14 cellular contexts compared by ENCODE assay signal in genomic region chr20:49631856-49632418, GRCh38.
DNase-seq lines count a peak whose midpoint lies in the region; ATAC-seq, FAIRE-seq and TF ChIP-seq lines count a peak whose summit lies in the region.
"Had no signal": no experiment of that assay in that cellular context is flagged by ENCODE, and none has a peak within 500 bp of the region (broad histone marks: within the 10 kb centered on the region; RNA-seq: fewer than 3 reads in every experiment).

No MANE protein-coding gene starts in this region.

- TF ChIP-seq POLR2A in Peyer's patch (IDR thresholded peaks at IDR 0.05), result no peak

- H3K4me1 ChIP-seq in BLaER1 (peaks cover 90% of the 10 kb centered on the region), neural progenitor cell (peaks cover 31% of the 10 kb centered on the region), Peyer's patch (peaks cover 0 to 6% (median 0%) of the 10 kb centered on the region in 4 donors)

- DNase-seq in HTR-8/SVneo (ENCODE audit: insufficient read length, low spot score), result no peak
- DNase-seq in neural progenitor cell (ENCODE audit: low spot score), result peak; percentile 20
- no peak for DNase-seq in Peyer's patch
- no peak for DNase-seq in activated CD4-positive, alpha-beta memory T cell treated with anti-CD3 and anti-CD28 coated beads for 36 hours
- DNase-seq: activated CD4-positive, alpha-beta T cell treated with anti-CD3 and anti-CD28 coated beads, Interleukin-2, amount 10 ng/mL, durations not matched to agents 7 days and 5 days; mammary epithelial cell; NCI-H446 treated with DMSO at 0.1 percent for 48 hours had no signal

- H3K9me3 Mint-ChIP-seq in brain, result peaks cover 0 to 12% (median 7%) of the 10 kb centered on the region in 5 experiments
- H3K9me3 Mint-ChIP-seq in neural progenitor cell, result peaks cover 13% of the 10 kb centered on the region
- peaks cover 5% of the 10 kb centered on the region for H3K9me3 Mint-ChIP-seq in activated CD4-positive, alpha-beta memory T cell treated with anti-CD3 and anti-CD28 coated beads for 36 hours
- H3K9me3 Mint-ChIP-seq: activated naive CD4-positive, alpha-beta T cell treated with anti-CD3 and anti-CD28 coated beads, Interleukin-2, amount 50 U/mL, for 24 hours had no signal

- FAIRE-seq in HTR-8/SVneo (lab: Jason Lieb, UNC), result peak; percentile 55
- FAIRE-seq: islet of Langerhans had no signal

- H4K20me1 ChIP-seq in BLaER1 (peaks cover 17% of the 10 kb centered on the region), neural progenitor cell (ENCODE audit: low read depth) (peaks cover 17% of the 10 kb centered on the region)

- peaks cover 15% of the 10 kb centered on the region for H3K79me2 ChIP-seq in neural progenitor cell (ENCODE audit: low read depth)

- H3K4me3 ChIP-seq in BLaER1 (no peak overlapping the region), neural progenitor cell (no peak overlapping the region), Peyer's patch (no peak overlapping the region)
- H3K4me3 ChIP-seq: SJCRH30 had no signal

- H3K4me3 Mint-ChIP-seq in brain (no peak overlapping the region), neural progenitor cell (no peak overlapping the region)
- no peak overlapping the region for H3K4me3 Mint-ChIP-seq in activated CD4-positive, alpha-beta memory T cell treated with anti-CD3 and anti-CD28 coated beads for 36 hours
- H3K4me3 Mint-ChIP-seq: activated CD4-positive, alpha-beta T cell treated with anti-CD3 and anti-CD28 coated beads, Interleukin-2, amount 10 ng/mL, durations not matched to agents 7 days and 5 days; activated naive CD4-positive, alpha-beta T cell treated with anti-CD3 and anti-CD28 coated beads, Interleukin-2, amount 50 U/mL, for 24 hours had no signal

- H3K36me3 ChIP-seq in BLaER1 (peaks cover 4% of the 10 kb centered on the region; the same call in 1 of the 2 replicates), neural progenitor cell (no peaks in the 10 kb centered on the region), Peyer's patch (peaks cover 0 to 34% (median 0%) of the 10 kb centered on the region in 3 donors)

- no peak overlapping the region; the same call in 1 of the 2 replicates for H3K9ac ChIP-seq in BLaER1
- H3K9ac ChIP-seq in neural progenitor cell, result no peak overlapping the region

- H3K9me3 ChIP-seq in BLaER1 (peaks cover 9% of the 10 kb centered on the region), neural progenitor cell (ENCODE audit: low read depth) (no peaks in the 10 kb centered on the region), Peyer's patch (no peaks in the 10 kb centered on the region)

- H3K36me3 Mint-ChIP-seq in brain, result peaks cover 30% of the 10 kb centered on the region
- H3K36me3 Mint-ChIP-seq in neural progenitor cell, result peaks cover 21% of the 10 kb centered on the region
- H3K36me3 Mint-ChIP-seq in activated CD4-positive, alpha-beta memory T cell treated with anti-CD3 and anti-CD28 coated beads for 36 hours, result peaks cover 17% of the 10 kb centered on the region

- H3K27me3 ChIP-seq in BLaER1, result no peaks in the 10 kb centered on the region
- H3K27me3 ChIP-seq in neural progenitor cell, result no peaks in the 10 kb centered on the region
- H3K27me3 ChIP-seq in Peyer's patch, result no peaks in the 10 kb centered on the region
- H3K27me3 ChIP-seq: SJCRH30 had no signal

- ATAC-seq in GM18858 (IDR thresholded peaks at IDR 0.05; ENCODE audit: unreplicated experiment) (no peak), GM18861 (IDR thresholded peaks at IDR 0.05; ENCODE audit: unreplicated experiment) (no peak)

- intact Hi-C loops in activated CD4-positive, alpha-beta memory T cell treated with anti-CD3 and anti-CD28 coated beads for 36 hours (cut with micrococcal nuclease), result no loop called here

- peaks cover 12% of the 10 kb centered on the region for H3F3A ChIP-seq in neural progenitor cell (ENCODE audit: low read depth)

- TF ChIP-seq CTCF in brain (conservative IDR thresholded peaks at IDR 0.05) (no peak), neural progenitor cell (IDR thresholded peaks at IDR 0.05) (no peak), Peyer's patch (IDR thresholded peaks at IDR 0.05) (no peak)

- H3K27me3 Mint-ChIP-seq in brain (peaks cover 6% of the 10 kb centered on the region), neural progenitor cell (ENCODE audit: insufficient read depth, low read depth) (peaks cover 9% of the 10 kb centered on the region)
- H3K27me3 Mint-ChIP-seq in activated CD4-positive, alpha-beta memory T cell treated with anti-CD3 and anti-CD28 coated beads for 36 hours, result no peaks in the 10 kb centered on the region
- H3K27me3 Mint-ChIP-seq: activated CD4-positive, alpha-beta T cell treated with anti-CD3 and anti-CD28 coated beads, Interleukin-2, amount 10 ng/mL, durations not matched to agents 7 days and 5 days; activated naive CD4-positive, alpha-beta T cell treated with anti-CD3 and anti-CD28 coated beads, Interleukin-2, amount 50 U/mL, for 24 hours had no signal

- H2AFZ ChIP-seq in neural progenitor cell (replicated peaks), result no peak overlapping the region

- H3K27ac Mint-ChIP-seq in brain (peak overlapping the region; percentile 3 to 88 (median 54)), neural progenitor cell (peak overlapping the region; percentile 29)
- H3K27ac Mint-ChIP-seq in activated CD4-positive, alpha-beta memory T cell treated with anti-CD3 and anti-CD28 coated beads for 36 hours, result no peak overlapping the region
- H3K27ac Mint-ChIP-seq: activated CD4-positive, alpha-beta T cell treated with anti-CD3 and anti-CD28 coated beads, Interleukin-2, amount 10 ng/mL, durations not matched to agents 7 days and 5 days had no signal

- H3K4me1 Mint-ChIP-seq in brain, result peaks cover 64% of the 10 kb centered on the region
- H3K4me1 Mint-ChIP-seq in neural progenitor cell, result peaks cover 40% of the 10 kb centered on the region
- H3K4me1 Mint-ChIP-seq in activated CD4-positive, alpha-beta memory T cell treated with anti-CD3 and anti-CD28 coated beads for 36 hours (ENCODE audit: low read depth), result peaks cover 3% of the 10 kb centered on the region
- H3K4me1 Mint-ChIP-seq: activated naive CD4-positive, alpha-beta T cell treated with anti-CD3 and anti-CD28 coated beads, Interleukin-2, amount 50 U/mL, for 24 hours had no signal

- POLR2A ChIA-PET in activated CD4-positive, alpha-beta memory T cell treated with anti-CD3 and anti-CD28 coated beads for 36 hours (lab: Charles Lee), result no interaction called here

- peak overlapping the region; percentile 93 for H3K4me2 ChIP-seq in BLaER1
- H3K4me2 ChIP-seq in neural progenitor cell, result no peak overlapping the region

- CTCF ChIA-PET in activated CD4-positive, alpha-beta memory T cell treated with anti-CD3 and anti-CD28 coated beads for 36 hours (lab: Charles Lee), result no interaction called here

- H3K27ac ChIP-seq in BLaER1 (peak overlapping the region; percentile 67), neural progenitor cell (peak overlapping the region; percentile 70), Peyer's patch (no peak overlapping the region)
- H3K27ac ChIP-seq: SJCRH30 had no signal

Comparison
In these comparisons a context has a peak if more than half of its experiments do, and no peak if none do; other contexts are left out.
1. H3K27ac ChIP-seq: peak in BLaER1 (single experiment) and neural progenitor cell (single experiment); none in Peyer's patch (0 of 4).